1 cellular context compared by ENCODE assay signal in genomic region chr12:46518184-46518583, GRCh38.
TF ChIP-seq lines count a peak whose summit lies in the region.

No MANE protein-coding gene starts in this region.

TF ChIP-seq in GM12878, 131 proteins besides CTCF, POLR2A, EP300 and RAD21 (continued from another document):
- no peak for TF ChIP-seq CEBPZ (IDR thresholded peaks at IDR 0.05; ENCODE audit: low read depth, low read length)
- TF ChIP-seq TCF3 (IDR thresholded peaks at IDR 0.05; ENCODE audit: borderline replicate concordance, insufficient read depth, low read depth, low read length), result no peak
- no peak for TF ChIP-seq HDAC6 (IDR thresholded peaks at IDR 0.05; ENCODE audit: unreplicated experiment)
- no peak for TF ChIP-seq STAT3 (IDR thresholded peaks at IDR 0.05; ENCODE audit: low read depth, low read length)
- no peak for TF ChIP-seq NFIC (IDR thresholded peaks at IDR 0.05; ENCODE audit: low read depth, low read length)
- no peak for TF ChIP-seq FOXK2 (IDR thresholded peaks at IDR 0.05)
- TF ChIP-seq CEBPB (IDR thresholded peaks at IDR 0.05; ENCODE audit: borderline replicate concordance in 1 of 2, low read depth in 2 of 2, low read length in 2 of 2), result no peak
- TF ChIP-seq FOS (IDR thresholded peaks at IDR 0.05; ENCODE audit: borderline replicate concordance, extremely low read depth, insufficient read length), result no peak
